8 cellular contexts compared by ENCODE assay signal in genomic region chr22:21568207-21569075, GRCh38. TPM values are rescaled to one million over a fixed set of nuclear protein-coding genes. Genes with fewer than 3 reads are reported as not detected.
DNase-seq lines count a peak whose midpoint lies in the region; ATAC-seq and TF ChIP-seq lines count a peak whose summit lies in the region.

No MANE protein-coding gene starts in this region.

- intact Hi-C loops in heart right ventricle (cut with DNase I), result loop anchor here in 1 of 10 donors (5.0 kb wide), 1 partner anchor 59 kb away; no protein-coding TSS in a partner anchor

- H3K9me3 ChIP-seq in heart right ventricle, result no peaks in the 10 kb centered on the region

- H3K9ac ChIP-seq in rectal smooth muscle tissue (ENCODE audit: low read length), result peak overlapping the region; percentile 58

- H3K36me3 ChIP-seq in heart right ventricle (peaks cover 0 to 17% (median 0%) of the 10 kb centered on the region in 9 donors), rectal smooth muscle tissue (ENCODE audit: control insufficient read depth, insufficient read depth, low read length) (no peaks in the 10 kb centered on the region)

- H3K4me3 ChIP-seq in LNCaP clone FGC (ENCODE audit: low read depth, low read length), result peak overlapping the region; percentile 89
- H3K4me3 ChIP-seq in heart right ventricle, result peak overlapping the region; percentile 67 to 96 (median 88)
- H3K4me3 ChIP-seq in rectal smooth muscle tissue (ENCODE audit: low read length), result peak overlapping the region; percentile 56

- WGBS in heart right ventricle, 2 donors, result 1% methylated on average over 34 of the region's 34 CpGs

- H3K27ac ChIP-seq in heart right ventricle (peak overlapping the region; percentile 81 to 99 (median 94)), rectal smooth muscle tissue (ENCODE audit: low read depth, low read length) (peak overlapping the region; percentile 91)

- ATAC-seq in heart right ventricle (peak; percentile 12 to 43 (median 24)), GM18519 (IDR thresholded peaks at IDR 0.05; ENCODE audit: low FRiP score, unreplicated experiment) (no peak)

- TF ChIP-seq CTCF in LNCaP clone FGC (IDR thresholded peaks at IDR 0.05; ENCODE audit: control insufficient read depth, extremely low read depth, insufficient read depth), result no peak
- TF ChIP-seq CTCF in heart right ventricle (IDR thresholded peaks at IDR 0.05), result no peak

- no peaks in the 10 kb centered on the region for H3K27me3 ChIP-seq in heart right ventricle
- no peaks in the 10 kb centered on the region for H3K27me3 ChIP-seq in rectal smooth muscle tissue (ENCODE audit: control insufficient read depth, insufficient read depth, low read length)

- peak; percentile 14 for DNase-seq in activated gamma-delta T cell treated with Interleukin-2 at 50 U/mL for 16 hours
- DNase-seq in activated gamma-delta T cell (lab: John Stamatoyannopoulos, UW), result no peak
- no peak for DNase-seq in LNCaP clone FGC (ENCODE audit: low read depth)
- peak; percentile 39 for DNase-seq in activated naive CD4-positive, alpha-beta T cell treated with Interleukin-2 at 50 U/mL for 16 hours
- peak in 1 of 2 donors; percentile 24 for DNase-seq in heart right ventricle
- DNase-seq in mucosa of gallbladder (ENCODE audit: low spot score), result no peak

- H3K4me1 ChIP-seq in heart right ventricle (peaks cover 33 to 53% (median 47%) of the 10 kb centered on the region in 9 donors), rectal smooth muscle tissue (ENCODE audit: control insufficient read depth, insufficient read depth, low read length) (peaks cover 11% of the 10 kb centered on the region)

RNA-seq across cellular contexts. Expression of gene UBE2L3, which starts 0.9 kb away (rescaled TPM):
- total RNA-seq in heart right ventricle (10 to 100 TPM; 43.1 to 61.3 (median 49.5) TPM), mucosa of gallbladder (55.4 TPM)
- polyA plus RNA-seq in heart right ventricle, result 10 to 100 TPM; 52.1 to 63.6 TPM

RNA-seq across cellular contexts. Expression of gene RIMBP3C, which starts 17.2 kb away (rescaled TPM):
- under 1 TPM in 6 of 10 donors, not detected in 4; 0.05 to 0.32 (median 0.14) TPM for total RNA-seq in heart right ventricle
- polyA plus RNA-seq in heart right ventricle, result not detected
- total RNA-seq in mucosa of gallbladder, result 0.26 TPM

Comparison
In these comparisons a context has a peak if more than half of its experiments do, and no peak if none do; other contexts are left out.
1. DNase-seq: peak in activated gamma-delta T cell treated with Interleukin-2 at 50 U/mL for 16 hours (single experiment) and activated naive CD4-positive, alpha-beta T cell treated with Interleukin-2 at 50 U/mL for 16 hours (single experiment); none in activated gamma-delta T cell (single experiment), LNCaP clone FGC (single experiment) and mucosa of gallbladder (single experiment).
2. Peak in every context shown above with its lines, with median percentiles within 50 percentile points of each other: H3K4me3 ChIP-seq.